ENCODE assay signal across 8 cellular contexts in genomic region chr6:127459231-127459641, GRCh38. TPM values are rescaled to one million over a fixed set of nuclear protein-coding genes. Genes with fewer than 3 reads are reported as not detected.
DNase-seq lines count a peak whose midpoint lies in the region; ATAC-seq and TF ChIP-seq lines count a peak whose summit lies in the region.

Gene KIAA0408 (minus strand): TSS chr6:127459389. CDS start chr6:127453981, 5,408 bp downstream.

- peak within 1 kb of the TSS; percentile 57 for H3K9ac ChIP-seq in GM23248

- H3K36me3 ChIP-seq in GM23248 (ENCODE audit: low read depth) (no peaks in the 10 kb centered on the region), right atrium auricular region (no peaks in the 10 kb centered on the region)

- peak within 1 kb of the TSS; percentile 79 for H3K27ac Mint-ChIP-seq in WTC11

- TF ChIP-seq CTCF in WTC11 (IDR thresholded peaks at IDR 0.05) (no peak), right atrium auricular region (IDR thresholded peaks at IDR 0.05) (no peak)

- H3K4me3 Mint-ChIP-seq in WTC11 = peak within 1 kb of the TSS; percentile 18

- no peaks in the 10 kb centered on the region for H3K27me3 Mint-ChIP-seq in WTC11 (ENCODE audit: low read depth)

- peak; percentile 97 for ATAC-seq in WTC11

- H4K20me1 ChIP-seq in GM23248 (ENCODE audit: insufficient read depth) = no peaks in the 10 kb centered on the region

- H3K4me1 ChIP-seq in GM23248 (ENCODE audit: insufficient read depth) = peaks cover 35% of the 10 kb centered on the region
- peaks cover 0 to 5% of the 10 kb centered on the region in 2 donors for H3K4me1 ChIP-seq in right atrium auricular region

- peak within 1 kb of the TSS; percentile 64 for H2AFZ ChIP-seq in GM23248

- H3K9me3 Mint-ChIP-seq in WTC11 = no peaks in the 10 kb centered on the region

- H3K27ac ChIP-seq in GM23248 (peak within 1 kb of the TSS; percentile 67), right atrium auricular region (peak within 1 kb of the TSS; percentile 68 to 82)

- CTCF ChIA-PET in WTC11 (lab: Charles Lee) = interaction anchor here (0.9 to 4.6 kb wide), 8 partner anchors 19 to 272 kb away, joined by 3 to 55 read pairs (median 6); partner anchors contain the start of genes MTCL3 and RNF146

- WGBS in GM23248 (ENCODE audit: low coverage in 1 of 2, low lambda C conversion rate in 2 of 2, missing lambda C conversion rate in 2 of 2), 2 experiments = 5 to 6% methylated on average over 4 of the region's 4 CpGs

- H3K79me2 ChIP-seq in GM23248 (ENCODE audit: insufficient read depth) = no peaks in the 10 kb centered on the region

- H3K4me3 ChIP-seq in GM23248 (peak within 1 kb of the TSS; percentile 32), right atrium auricular region (peak within 1 kb of the TSS; percentile 30 to 33), skeletal muscle cell (ENCODE audit: low read depth, low read length) (peak within 1 kb of the TSS; percentile 27)

- DNase-seq in GM23248 = peak; percentile 67
- peak; percentile 51 for DNase-seq in WTC11 (ENCODE audit: low spot score)
- DNase-seq in right atrium auricular region (ENCODE audit: low spot score) = peak; percentile 75
- DNase-seq in skeletal muscle cell (ENCODE audit: low read depth) = peak; percentile 76
- no peak for DNase-seq in activated effector memory CD4-positive, alpha-beta T cell treated with Interleukin-2 at 50 U/mL for 16 hours
- DNase-seq in DMS153 treated with DMSO at 0.1 percent for 48 hours (lab: John Stamatoyannopoulos, UW; ENCODE audit: unreplicated experiment) = no peak
- DNase-seq in DMS79 (lab: John Stamatoyannopoulos, UW) = no peak
- DNase-seq in COLO668 (lab: John Stamatoyannopoulos, UW; ENCODE audit: unreplicated experiment) = no peak

- in situ Hi-C loops in GM23248 (cut with MboI) = no loop called here

- peak within 1 kb of the TSS; percentile 70 for H3K4me2 ChIP-seq in GM23248 (ENCODE audit: unreplicated experiment)

- H3K9me3 ChIP-seq in GM23248 (ENCODE audit: low read depth) (no peaks in the 10 kb centered on the region), right atrium auricular region (no peaks in the 10 kb centered on the region)

- H3F3A ChIP-seq in GM23248 (ENCODE audit: insufficient read depth) = peaks cover 35% of the 10 kb centered on the region

- POLR2A ChIA-PET in WTC11 (lab: Charles Lee) = interaction anchor here (1.1 to 1.7 kb wide), 2 partner anchors 56 to 87 kb away, joined by 3 to 10 read pairs; no protein-coding TSS in a partner anchor

- peaks cover 51% of the 10 kb centered on the region for H3K4me1 Mint-ChIP-seq in WTC11

- H3K9me2 ChIP-seq in GM23248 (ENCODE audit: insufficient read depth) = no peaks in the 10 kb centered on the region

- H3K27me3 ChIP-seq in GM23248 (replicated peaks; ENCODE audit: insufficient read depth) (no peaks in the 10 kb centered on the region), right atrium auricular region (no peaks in the 10 kb centered on the region)

- no peaks in the 10 kb centered on the region for H3K36me3 Mint-ChIP-seq in WTC11

TF ChIP-seq in WTC11, 78 proteins besides CTCF, POLR2A, EP300 and RAD21:
- TF ChIP-seq ETV6 (CRISPR knock-in tag; IDR thresholded peaks at IDR 0.05) (no peak), MAX (CRISPR knock-in tag; IDR thresholded peaks at IDR 0.05) (no peak), MYBL2 (CRISPR knock-in tag; IDR thresholded peaks at IDR 0.05) (no peak), ZNF232 (CRISPR knock-in tag; IDR thresholded peaks at IDR 0.05) (no peak), FOXJ3 (CRISPR knock-in tag; IDR thresholded peaks at IDR 0.05; ENCODE audit: borderline replicate concordance) (no peak)
- TF ChIP-seq, protein P1, sequence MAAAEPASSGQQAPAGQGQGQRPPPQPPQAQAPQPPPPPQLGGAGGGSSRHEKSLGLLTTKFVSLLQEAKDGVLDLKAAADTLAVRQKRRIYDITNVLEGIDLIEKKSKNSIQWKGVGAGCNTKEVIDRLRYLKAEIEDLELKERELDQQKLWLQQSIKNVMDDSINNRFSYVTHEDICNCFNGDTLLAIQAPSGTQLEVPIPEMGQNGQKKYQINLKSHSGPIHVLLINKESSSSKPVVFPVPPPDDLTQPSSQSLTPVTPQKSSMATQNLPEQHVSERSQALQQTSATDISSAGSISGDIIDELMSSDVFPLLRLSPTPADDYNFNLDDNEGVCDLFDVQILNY (CRISPR knock-in tag; IDR thresholded peaks at IDR 0.05) = no peak
- TF ChIP-seq, protein P2, sequence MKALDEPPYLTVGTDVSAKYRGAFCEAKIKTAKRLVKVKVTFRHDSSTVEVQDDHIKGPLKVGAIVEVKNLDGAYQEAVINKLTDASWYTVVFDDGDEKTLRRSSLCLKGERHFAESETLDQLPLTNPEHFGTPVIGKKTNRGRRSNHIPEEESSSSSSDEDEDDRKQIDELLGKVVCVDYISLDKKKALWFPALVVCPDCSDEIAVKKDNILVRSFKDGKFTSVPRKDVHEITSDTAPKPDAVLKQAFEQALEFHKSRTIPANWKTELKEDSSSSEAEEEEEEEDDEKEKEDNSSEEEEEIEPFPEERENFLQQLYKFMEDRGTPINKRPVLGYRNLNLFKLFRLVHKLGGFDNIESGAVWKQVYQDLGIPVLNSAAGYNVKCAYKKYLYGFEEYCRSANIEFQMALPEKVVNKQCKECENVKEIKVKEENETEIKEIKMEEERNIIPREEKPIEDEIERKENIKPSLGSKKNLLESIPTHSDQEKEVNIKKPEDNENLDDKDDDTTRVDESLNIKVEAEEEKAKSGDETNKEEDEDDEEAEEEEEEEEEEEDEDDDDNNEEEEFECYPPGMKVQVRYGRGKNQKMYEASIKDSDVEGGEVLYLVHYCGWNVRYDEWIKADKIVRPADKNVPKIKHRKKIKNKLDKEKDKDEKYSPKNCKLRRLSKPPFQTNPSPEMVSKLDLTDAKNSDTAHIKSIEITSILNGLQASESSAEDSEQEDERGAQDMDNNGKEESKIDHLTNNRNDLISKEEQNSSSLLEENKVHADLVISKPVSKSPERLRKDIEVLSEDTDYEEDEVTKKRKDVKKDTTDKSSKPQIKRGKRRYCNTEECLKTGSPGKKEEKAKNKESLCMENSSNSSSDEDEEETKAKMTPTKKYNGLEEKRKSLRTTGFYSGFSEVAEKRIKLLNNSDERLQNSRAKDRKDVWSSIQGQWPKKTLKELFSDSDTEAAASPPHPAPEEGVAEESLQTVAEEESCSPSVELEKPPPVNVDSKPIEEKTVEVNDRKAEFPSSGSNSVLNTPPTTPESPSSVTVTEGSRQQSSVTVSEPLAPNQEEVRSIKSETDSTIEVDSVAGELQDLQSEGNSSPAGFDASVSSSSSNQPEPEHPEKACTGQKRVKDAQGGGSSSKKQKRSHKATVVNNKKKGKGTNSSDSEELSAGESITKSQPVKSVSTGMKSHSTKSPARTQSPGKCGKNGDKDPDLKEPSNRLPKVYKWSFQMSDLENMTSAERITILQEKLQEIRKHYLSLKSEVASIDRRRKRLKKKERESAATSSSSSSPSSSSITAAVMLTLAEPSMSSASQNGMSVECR (CRISPR knock-in tag; IDR thresholded peaks at IDR 0.05; ENCODE audit: borderline replicate concordance) = no peak
- TF ChIP-seq, protein P3, sequence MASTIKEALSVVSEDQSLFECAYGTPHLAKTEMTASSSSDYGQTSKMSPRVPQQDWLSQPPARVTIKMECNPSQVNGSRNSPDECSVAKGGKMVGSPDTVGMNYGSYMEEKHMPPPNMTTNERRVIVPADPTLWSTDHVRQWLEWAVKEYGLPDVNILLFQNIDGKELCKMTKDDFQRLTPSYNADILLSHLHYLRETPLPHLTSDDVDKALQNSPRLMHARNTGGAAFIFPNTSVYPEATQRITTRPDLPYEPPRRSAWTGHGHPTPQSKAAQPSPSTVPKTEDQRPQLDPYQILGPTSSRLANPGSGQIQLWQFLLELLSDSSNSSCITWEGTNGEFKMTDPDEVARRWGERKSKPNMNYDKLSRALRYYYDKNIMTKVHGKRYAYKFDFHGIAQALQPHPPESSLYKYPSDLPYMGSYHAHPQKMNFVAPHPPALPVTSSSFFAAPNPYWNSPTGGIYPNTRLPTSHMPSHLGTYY (CRISPR knock-in tag; IDR thresholded peaks at IDR 0.05) = no peak
- TF ChIP-seq, protein P4, sequence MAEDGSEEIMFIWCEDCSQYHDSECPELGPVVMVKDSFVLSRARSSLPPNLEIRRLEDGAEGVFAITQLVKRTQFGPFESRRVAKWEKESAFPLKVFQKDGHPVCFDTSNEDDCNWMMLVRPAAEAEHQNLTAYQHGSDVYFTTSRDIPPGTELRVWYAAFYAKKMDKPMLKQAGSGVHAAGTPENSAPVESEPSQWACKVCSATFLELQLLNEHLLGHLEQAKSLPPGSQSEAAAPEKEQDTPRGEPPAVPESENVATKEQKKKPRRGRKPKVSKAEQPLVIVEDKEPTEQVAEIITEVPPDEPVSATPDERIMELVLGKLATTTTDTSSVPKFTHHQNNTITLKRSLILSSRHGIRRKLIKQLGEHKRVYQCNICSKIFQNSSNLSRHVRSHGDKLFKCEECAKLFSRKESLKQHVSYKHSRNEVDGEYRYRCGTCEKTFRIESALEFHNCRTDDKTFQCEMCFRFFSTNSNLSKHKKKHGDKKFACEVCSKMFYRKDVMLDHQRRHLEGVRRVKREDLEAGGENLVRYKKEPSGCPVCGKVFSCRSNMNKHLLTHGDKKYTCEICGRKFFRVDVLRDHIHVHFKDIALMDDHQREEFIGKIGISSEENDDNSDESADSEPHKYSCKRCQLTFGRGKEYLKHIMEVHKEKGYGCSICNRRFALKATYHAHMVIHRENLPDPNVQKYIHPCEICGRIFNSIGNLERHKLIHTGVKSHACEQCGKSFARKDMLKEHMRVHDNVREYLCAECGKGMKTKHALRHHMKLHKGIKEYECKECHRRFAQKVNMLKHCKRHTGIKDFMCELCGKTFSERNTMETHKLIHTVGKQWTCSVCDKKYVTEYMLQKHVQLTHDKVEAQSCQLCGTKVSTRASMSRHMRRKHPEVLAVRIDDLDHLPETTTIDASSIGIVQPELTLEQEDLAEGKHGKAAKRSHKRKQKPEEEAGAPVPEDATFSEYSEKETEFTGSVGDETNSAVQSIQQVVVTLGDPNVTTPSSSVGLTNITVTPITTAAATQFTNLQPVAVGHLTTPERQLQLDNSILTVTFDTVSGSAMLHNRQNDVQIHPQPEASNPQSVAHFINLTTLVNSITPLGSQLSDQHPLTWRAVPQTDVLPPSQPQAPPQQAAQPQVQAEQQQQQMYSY (CRISPR knock-in tag; IDR thresholded peaks at IDR 0.05) = no peak

RNA-seq across cellular contexts. Expression of gene KIAA0408, which starts in this region (rescaled TPM):
- total RNA-seq in GM23248 (2014; rRNA removed; shearing (Covaris generic)) = 1.4 and 3.2 TPM in 2 replicates
- polyA plus RNA-seq in GM23248 (2016; fragmentation: Nextera tagmentation; extraction: Ambion mirVana) = 0.39 and 1.1 TPM in 2 replicates
- total RNA-seq in WTC11 (2021) (7.5 to 12.2 TPM (median 9.1 TPM) in 3 replicates), right atrium auricular region (1 to 10 TPM; 1.5 to 1.8 TPM)

Comparison
In these comparisons a context has a peak if more than half of its experiments do, and no peak if none do; other contexts are left out.
1. DNase-seq: peak in GM23248 (single experiment), WTC11 (single experiment), right atrium auricular region (single experiment) and skeletal muscle cell (single experiment); none in activated effector memory CD4-positive, alpha-beta T cell treated with Interleukin-2 at 50 U/mL for 16 hours (single experiment), DMS153 treated with DMSO at 0.1 percent for 48 hours (single experiment), DMS79 (single experiment) and COLO668 (single experiment).
2. Peak in every context shown above with its lines, with median percentiles within 50 percentile points of each other: H3K4me3 ChIP-seq.